In the genomic region with DNA sequence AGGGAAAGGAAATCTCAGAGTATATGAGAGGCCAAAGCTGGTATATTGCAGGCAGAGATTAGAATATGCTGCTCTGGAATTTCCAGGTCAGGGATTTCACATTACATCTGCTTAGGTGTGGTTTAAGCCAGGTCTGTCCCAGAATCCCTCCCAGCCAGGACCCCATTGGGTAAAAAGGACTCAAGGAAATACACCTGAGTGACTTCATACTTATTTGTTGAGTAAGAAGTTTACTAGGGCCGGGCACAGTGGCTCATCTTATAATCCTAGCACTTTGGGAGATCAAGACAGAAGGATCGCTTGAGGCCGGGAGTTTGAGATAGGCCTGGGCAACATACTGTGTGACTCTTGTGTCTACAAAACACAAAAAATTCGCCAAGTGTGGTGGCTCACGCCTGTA, we compare ENCODE assay signal across 1 cellular context.
TF ChIP-seq lines count a peak whose summit lies in the region.

No MANE protein-coding gene starts in this region.

TF ChIP-seq in neural cell, 6 proteins besides CTCF, POLR2A, EP300 and RAD21 (continued from another document):
- TF ChIP-seq REST (IDR thresholded peaks at IDR 0.05; ENCODE audit: borderline replicate concordance) (no peak), SMC3 (conservative IDR thresholded peaks at IDR 0.05; ENCODE audit: poor library complexity) (no peak), EZH2 (IDR thresholded peaks at IDR 0.05; ENCODE audit: borderline replicate concordance, insufficient read depth, low read length, poor library complexity, severe bottlenecking) (no peak), TAF1 (IDR thresholded peaks at IDR 0.05; ENCODE audit: low read depth) (no peak), MXI1 (conservative IDR thresholded peaks at IDR 0.05; ENCODE audit: poor library complexity, severe bottlenecking) (no peak)
TF ChIP-seq in neural cell: peak in this region for 0.
